Comparison of ENCODE assay signal across 8 cellular contexts in genomic region chr17:1573932-1574696, GRCh38. TPM values are rescaled to one million over a fixed set of nuclear protein-coding genes. Genes with fewer than 3 reads are reported as not detected.
DNase-seq lines count a peak whose midpoint lies in the region; ATAC-seq and TF ChIP-seq lines count a peak whose summit lies in the region.

No MANE protein-coding gene starts in this region.

- H3K4me1 Mint-ChIP-seq in osteocyte (ENCODE audit: unreplicated experiment): peaks cover 12% of the 10 kb centered on the region

- no peak overlapping the region for H3K27ac Mint-ChIP-seq in osteocyte (ENCODE audit: unreplicated experiment)

- H3K27me3 Mint-ChIP-seq in osteocyte (ENCODE audit: unreplicated experiment): no peaks in the 10 kb centered on the region

- no peaks in the 10 kb centered on the region for H3K9me3 Mint-ChIP-seq in osteocyte (ENCODE audit: unreplicated experiment)

- peak; percentile 96 for TF ChIP-seq CTCF in foreskin keratinocyte (conservative IDR thresholded peaks at IDR 0.05)
- peak; percentile 95 for TF ChIP-seq CTCF in osteocyte (IDR thresholded peaks at IDR 0.05)

- H3K36me3 Mint-ChIP-seq in osteocyte (ENCODE audit: unreplicated experiment): no peaks in the 10 kb centered on the region

- no peaks in the 10 kb centered on the region for H3K4me1 ChIP-seq in foreskin keratinocyte

- ATAC-seq in foreskin keratinocyte: peak; percentile 25
- no peak for ATAC-seq in GM21360 (IDR thresholded peaks at IDR 0.05; ENCODE audit: unreplicated experiment)

- no peak overlapping the region for H3K4me3 Mint-ChIP-seq in osteocyte (ENCODE audit: unreplicated experiment)

- H3K27me3 ChIP-seq in foreskin keratinocyte: no peaks in the 10 kb centered on the region

- no peak overlapping the region for H3K27ac ChIP-seq in foreskin keratinocyte

- peak; percentile 66 for DNase-seq in COLO829 (ENCODE audit: low spot score)
- DNase-seq in HT-29 (ENCODE audit: low spot score): peak; percentile 84
- DNase-seq in RPMI8226: peak; percentile 84
- peak; percentile 22 for DNase-seq in activated gamma-delta T cell (lab: John Stamatoyannopoulos, UW)
- peak; percentile 15 to 42 for DNase-seq in foreskin keratinocyte
- DNase-seq in osteocyte (ENCODE audit: extremely low spot score, unreplicated experiment): peak; percentile 96
- DNase-seq in ureter (ENCODE audit: low spot score): peak; percentile 85

RNA-seq across cellular contexts. Expression of gene PITPNA, which starts 11.5 kb away (rescaled TPM):
- total RNA-seq in HT-29 (2014; rRNA removed; shearing (Covaris generic)): 15.9 and 23.1 TPM in 2 replicates
- total RNA-seq in foreskin keratinocyte (33.2 and 35.2 TPM in 2 replicates), osteocyte (65.0 and 71.0 TPM in 2 replicates), ureter (85.4 TPM)
- 49.5 and 50.2 TPM in 2 replicates for polyA plus RNA-seq in foreskin keratinocyte

RNA-seq across cellular contexts. Expression of gene SLC43A2, which starts 54.5 kb away (rescaled TPM):
- 22.4 and 34.0 TPM in 2 replicates for total RNA-seq in HT-29 (2014; rRNA removed; shearing (Covaris generic))
- total RNA-seq in foreskin keratinocyte (2.0 and 3.1 TPM in 2 replicates), osteocyte (4.7 and 7.3 TPM in 2 replicates), ureter (30.9 TPM)
- 1.9 and 2.3 TPM in 2 replicates for polyA plus RNA-seq in foreskin keratinocyte

RNA-seq across cellular contexts. Expression of gene INPP5K, which starts 57.7 kb away (rescaled TPM):
- 51.5 and 75.5 TPM in 2 replicates for total RNA-seq in HT-29 (2014; rRNA removed; shearing (Covaris generic))
- 15.5 and 17.4 TPM in 2 replicates for total RNA-seq in foreskin keratinocyte
- polyA plus RNA-seq in foreskin keratinocyte: 15.0 and 16.6 TPM in 2 replicates
- 44.5 and 49.4 TPM in 2 replicates for total RNA-seq in osteocyte
- 50.7 TPM for total RNA-seq in ureter

Comparison
In these comparisons a context has a peak if more than half of its experiments do, and no peak if none do; other contexts are left out.
1. DNase-seq: peak in every context shown above with its lines; median percentile 96 in osteocyte; 85 in ureter; 84 in HT-29; 84 in RPMI8226; 66 in COLO829; 28 in foreskin keratinocyte; 22 in activated gamma-delta T cell.